In the genomic region with DNA sequence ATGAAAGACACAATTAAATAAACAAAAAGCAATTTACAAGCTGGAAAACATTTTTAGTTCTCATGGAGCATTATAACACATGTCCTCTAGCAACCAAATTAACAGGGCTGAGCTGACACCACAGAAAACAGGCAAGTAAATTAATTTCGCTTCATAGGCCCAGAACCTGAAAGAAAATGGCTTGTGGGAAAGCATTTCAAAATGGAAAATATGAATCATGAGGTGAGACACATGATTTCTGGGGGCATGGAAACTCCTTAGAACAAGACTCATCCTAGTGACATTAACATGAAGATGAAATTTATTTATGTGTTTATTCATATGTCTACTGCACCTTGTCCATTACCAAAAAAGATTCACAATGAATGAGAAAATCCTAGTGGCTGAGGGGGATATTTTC, we compare ENCODE assay signal across 23 cellular contexts.
"Had no signal": no experiment of that assay in that cellular context is flagged by ENCODE, and none has a peak within 500 bp of the region (broad histone marks: within the 10 kb centered on the region; RNA-seq: fewer than 3 reads in every experiment).

No MANE protein-coding gene starts in this region.

- H3K4me3 Mint-ChIP-seq: nephron had no signal

- DNase-seq: activated CD4-positive, CD25-positive, alpha-beta regulatory T cell treated with anti-CD3 and anti-CD28 coated beads, Interleukin-2, amount 50 U/mL, for 72 hours; activated CD8-positive, alpha-beta memory T cell treated with anti-CD3 and anti-CD28 coated beads, Interleukin-2, amount 50 U/mL, for 4 hours; activated gamma-delta T cell treated with Interleukin-2 at 50 U/mL for 16 hours; colonic mucosa; dorsolateral prefrontal cortex; effector memory CD4-positive, alpha-beta T cell; erythroblast; gastrocnemius medialis; glutamatergic neuron; left cardiac atrium; left ventricle myocardium superior; mucosa of descending colon; posterior cingulate gyrus; right cardiac atrium; SK-N-SH; stimulated activated CD4-positive, alpha-beta T cell treated with anti-CD3 and anti-CD28 coated beads, Interleukin-15, amount 100 ng/mL, for 24 hours; stimulated activated CD4-positive, alpha-beta T cell treated with anti-CD3 and anti-CD28 coated beads, Interleukin-2, amount 100 ng/mL, for 24 hours; stimulated activated naive CD4-positive, alpha-beta T cell; SW 1271; T-helper 2 cell; trophoblast cell had no signal

- ATAC-seq: gastrocnemius medialis, left cardiac atrium, left ventricle myocardium superior, mucosa of descending colon, right cardiac atrium had no signal

- H3K4me3 ChIP-seq: colonic mucosa, dorsolateral prefrontal cortex, gastrocnemius medialis, mucosa of descending colon, thoracic aorta had no signal
